In genomic region chr16:30778549-30779244, GRCh38 we compare ENCODE assay signal across 13 cellular contexts. TPM values are rescaled to one million over a fixed set of nuclear protein-coding genes. Genes with fewer than 3 reads are reported as not detected.
DNase-seq lines count a peak whose midpoint lies in the region; ATAC-seq and TF ChIP-seq lines count a peak whose summit lies in the region.
"Had no signal": no experiment of that assay in that cellular context is flagged by ENCODE, and none has a peak within 500 bp of the region (broad histone marks: within the 10 kb centered on the region; RNA-seq: fewer than 3 reads in every experiment).

No MANE protein-coding gene starts in this region.

- peaks cover 19% of the 10 kb centered on the region for H3K4me1 ChIP-seq in CD4-positive, CD25-positive, alpha-beta regulatory T cell (ENCODE audit: control insufficient read depth, insufficient read depth, low read length, poor library complexity, severe bottlenecking)
- H3K4me1 ChIP-seq in iPS-20b (ENCODE audit: insufficient read depth, low read length), result peaks cover 6% of the 10 kb centered on the region; the same call in 1 of the 2 replicates

- H3K9ac ChIP-seq in iPS-20b (ENCODE audit: low read depth, low read length), result 0 out of 2 replicates have a peak overlapping the region, but pooled peaks have one; percentile 6

- H3K4me1 Mint-ChIP-seq in CD4-positive, CD25-positive, alpha-beta regulatory T cell, result peaks cover 5 to 23% (median 7%) of the 10 kb centered on the region in 4 donors

- no peak for ATAC-seq in CD4-positive, CD25-positive, alpha-beta regulatory T cell (ENCODE audit: low read depth in 2 of 2)
- ATAC-seq: activated CD4-positive, alpha-beta T cell treated with anti-CD3 and anti-CD28 coated beads for 36 hours had no signal

- peaks cover 3% of the 10 kb centered on the region for H3K36me3 Mint-ChIP-seq in CD4-positive, CD25-positive, alpha-beta regulatory T cell

- no peak overlapping the region for H3K4me3 ChIP-seq in CD4-positive, CD25-positive, alpha-beta regulatory T cell (ENCODE audit: low read depth, low read length)
- H3K4me3 ChIP-seq in iPS-20b (ENCODE audit: low read length), result no peak overlapping the region

- DNase-seq in CD4-positive, CD25-positive, alpha-beta regulatory T cell, result no peak
- no peak for DNase-seq in RWPE1 (ENCODE audit: low spot score)
- no peak for DNase-seq in dedifferentiated amniotic fluid mesenchymal stem cell (ENCODE audit: extremely low spot score)
- no peak for DNase-seq in putamen (ENCODE audit: low spot score)
- DNase-seq in occipital lobe (lab: John Stamatoyannopoulos, UW), result no peak
- DNase-seq: activated CD4-positive, alpha-beta T cell treated with anti-CD3 and anti-CD28 coated beads for 36 hours; activated naive CD4-positive, alpha-beta T cell treated with anti-CD3 and anti-CD28 coated beads, Interleukin-2, amount 50 U/mL, for 16 hours; AML-193; Karpas-422; NCI-H226; Right ventricle myocardium superior; stimulated activated CD4-positive, alpha-beta T cell treated with anti-CD3 and anti-CD28 coated beads, Interleukin-2, amount 100 ng/mL, for 24 hours had no signal

- POLR2A ChIA-PET in RWPE1 (lab: Yijun Ruan, JAX; ENCODE audit: low non-redundant PET), result interaction anchor here (0.6 kb wide), 1 partner anchor 131 kb away, joined by 3 read pairs; no protein-coding TSS in a partner anchor

- H3K27me3 ChIP-seq in CD4-positive, CD25-positive, alpha-beta regulatory T cell (ENCODE audit: control insufficient read depth, insufficient read depth, low read length), result peaks cover 2% of the 10 kb centered on the region
- H3K27me3 ChIP-seq in iPS-20b (ENCODE audit: insufficient read depth, low read length), result peaks cover 7% of the 10 kb centered on the region; the same call in 1 of the 2 replicates

- peak overlapping the region in 3 of 4 donors; percentile 44 to 69 (median 52) for H3K4me3 Mint-ChIP-seq in CD4-positive, CD25-positive, alpha-beta regulatory T cell
- H3K4me3 Mint-ChIP-seq: activated CD4-positive, alpha-beta T cell treated with anti-CD3 and anti-CD28 coated beads for 36 hours had no signal

- H3K27ac Mint-ChIP-seq in CD4-positive, CD25-positive, alpha-beta regulatory T cell, result peak overlapping the region in 1 of 3 donors; percentile 46
- H3K27ac Mint-ChIP-seq: activated CD4-positive, alpha-beta T cell treated with anti-CD3 and anti-CD28 coated beads for 36 hours had no signal

- CTCF ChIA-PET in RWPE1 (lab: Yijun Ruan, JAX), result interaction anchor here (0.6 kb wide), 1 partner anchor 229 kb away, joined by 4 read pairs; no protein-coding TSS in a partner anchor

- no peaks in the 10 kb centered on the region for H3K9me3 ChIP-seq in CD4-positive, CD25-positive, alpha-beta regulatory T cell (ENCODE audit: control insufficient read depth in 2 of 2, low read length in 2 of 2)
- H3K9me3 ChIP-seq in iPS-20b (ENCODE audit: insufficient read depth, low read depth, low read length), result no peaks in the 10 kb centered on the region

- H3K27ac ChIP-seq in CD4-positive, CD25-positive, alpha-beta regulatory T cell (ENCODE audit: insufficient read depth, low read length, poor library complexity, severe bottlenecking), result no peak overlapping the region
- H3K27ac ChIP-seq in RWPE1 (peak overlapping the region; percentile 95), iPS-20b (ENCODE audit: low read length) (no peak overlapping the region)

- peaks cover 7% of the 10 kb centered on the region for H3K27me3 Mint-ChIP-seq in CD4-positive, CD25-positive, alpha-beta regulatory T cell
- H3K27me3 Mint-ChIP-seq: activated CD4-positive, alpha-beta T cell treated with anti-CD3 and anti-CD28 coated beads for 36 hours had no signal

- H3K9me3 Mint-ChIP-seq in CD4-positive, CD25-positive, alpha-beta regulatory T cell, result no peaks in the 10 kb centered on the region

- TF ChIP-seq CTCF in RWPE1 (conservative IDR thresholded peaks at IDR 0.05; ENCODE audit: low read depth), result no peak

- H3K36me3 ChIP-seq in CD4-positive, CD25-positive, alpha-beta regulatory T cell (ENCODE audit: control insufficient read depth, insufficient read depth, low read length), result peaks cover 4% of the 10 kb centered on the region
- H3K36me3 ChIP-seq in iPS-20b (ENCODE audit: insufficient read depth, low read depth, low read length), result peaks cover 40% of the 10 kb centered on the region

RNA-seq across cellular contexts. Expression of gene ZNF629, which starts 8.3 kb away (rescaled TPM):
- total RNA-seq in CD4-positive, CD25-positive, alpha-beta regulatory T cell, result 0.49 TPM
- under 1 TPM; 0.23 to 0.79 (median 0.39) TPM for polyA plus RNA-seq in CD4-positive, CD25-positive, alpha-beta regulatory T cell
- total RNA-seq in occipital lobe, result 11.5 TPM

RNA-seq across cellular contexts. Expression of gene RNF40, which starts 16.6 kb away (rescaled TPM):
- 66.2 TPM for total RNA-seq in CD4-positive, CD25-positive, alpha-beta regulatory T cell
- 10 to 100 TPM; 19.0 to 26.9 (median 22.9) TPM for polyA plus RNA-seq in CD4-positive, CD25-positive, alpha-beta regulatory T cell
- 80.0 TPM for total RNA-seq in occipital lobe

RNA-seq across cellular contexts. Expression of gene CFAP119, which starts 16.8 kb away (rescaled TPM):
- 1.8 TPM for total RNA-seq in CD4-positive, CD25-positive, alpha-beta regulatory T cell
- polyA plus RNA-seq in CD4-positive, CD25-positive, alpha-beta regulatory T cell, result 1 to 10 TPM in 1 of 4 donors, under 1 TPM in 2, not detected in 1; 0.23 to 1.5 (median 0.59) TPM
- 1.6 TPM for total RNA-seq in occipital lobe

RNA-seq across cellular contexts. Expression of gene PHKG2, which starts 30.5 kb away (rescaled TPM):
- total RNA-seq in CD4-positive, CD25-positive, alpha-beta regulatory T cell, result 43.9 TPM
- 10 to 100 TPM; 39.5 to 48.5 (median 44.7) TPM for polyA plus RNA-seq in CD4-positive, CD25-positive, alpha-beta regulatory T cell
- total RNA-seq in occipital lobe, result 12.0 TPM
